9 cellular contexts compared by ENCODE assay signal in the genomic region with DNA sequence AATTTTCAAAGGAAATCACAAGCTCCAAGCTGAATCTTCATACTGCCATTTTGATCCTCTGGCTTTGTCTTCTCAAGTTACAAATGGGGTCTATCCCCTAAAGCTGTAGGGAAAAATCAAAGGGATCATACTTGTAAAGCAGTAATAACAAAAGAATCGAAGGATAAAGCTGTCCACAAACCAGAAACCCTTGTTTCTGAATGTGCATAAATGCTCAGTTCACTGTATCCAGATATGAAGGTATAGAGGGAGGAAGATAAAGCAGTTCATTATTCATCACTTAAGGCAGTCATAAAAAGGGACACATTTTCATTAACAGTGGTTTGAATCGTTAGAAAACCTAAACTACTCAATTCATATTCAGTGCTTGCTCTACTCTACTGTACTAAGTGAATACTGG.
"Had no signal": no experiment of that assay in that cellular context is flagged by ENCODE, and none has a peak within 500 bp of the region (broad histone marks: within the 10 kb centered on the region; RNA-seq: fewer than 3 reads in every experiment).

No MANE protein-coding gene starts in this region.

- H3K27ac Mint-ChIP-seq: GM23338, H9, HFFc6 had no signal

- H3K9me3 Mint-ChIP-seq: GM23338, HFFc6 had no signal

- FAIRE-seq: H1, H54 had no signal

- DNase-seq: GM23248, GOT3, H7, H9, HCEC 1CT, HFFc6 had no signal

- H3K4me3 Mint-ChIP-seq: GM23338, H9, HFFc6 had no signal
